ENCODE assay signal across 8 cellular contexts in genomic region chr2:127293386-127293757, GRCh38. TPM values are rescaled to one million over a fixed set of nuclear protein-coding genes. Genes with fewer than 3 reads are reported as not detected.
A peak's percentile ranks its signal among the peaks of the same experiment; 100 is the strongest.
DNase-seq lines count a peak whose midpoint lies in the region; ATAC-seq and TF ChIP-seq lines count a peak whose summit lies in the region.

No MANE protein-coding gene starts in this region.

- H3K27me3 ChIP-seq in PC-9 (ENCODE audit: insufficient read depth, low read depth), result no peaks in the 10 kb centered on the region
- no peaks in the 10 kb centered on the region for H3K27me3 ChIP-seq in effector memory CD4-positive, alpha-beta T cell (replicated peaks; ENCODE audit: control insufficient read depth, insufficient read depth, low read length, poor library complexity, severe bottlenecking)
- H3K27me3 ChIP-seq in muscle layer of colon (ENCODE audit: control insufficient read depth in 1 of 2, insufficient read depth in 2 of 2, low read length in 2 of 2), result no peaks in the 10 kb centered on the region

- H3K4me1 Mint-ChIP-seq in activated CD8-positive, alpha-beta memory T cell treated with anti-CD3 and anti-CD28 coated beads, Interleukin-2, amount 10 ng/mL, durations not matched to agents 7 days and 5 days, result peaks cover 32% of the 10 kb centered on the region

- peak overlapping the region; percentile 100 for H3K4me3 Mint-ChIP-seq in activated CD8-positive, alpha-beta memory T cell treated with anti-CD3 and anti-CD28 coated beads, Interleukin-2, amount 10 ng/mL, durations not matched to agents 7 days and 5 days

- CTCF ChIA-PET in activated CD8-positive, alpha-beta memory T cell treated with anti-CD3 and anti-CD28 coated beads, Interleukin-2, amount 10 ng/mL, durations not matched to agents 7 days and 5 days (lab: Charles Lee), result interaction anchor here (0.7 to 2.1 kb wide), 9 partner anchors 9 to 225 kb away, joined by 3 to 10 read pairs (median 4); no protein-coding TSS in a partner anchor
- CTCF ChIA-PET in PC-9 (lab: Charles Lee), result interaction anchor here (0.5 to 1.2 kb wide), 5 partner anchors 24 to 357 kb away, joined by 3 to 10 read pairs (median 5); no protein-coding TSS in a partner anchor
- CTCF ChIA-PET in GM10248 (lab: Yijun Ruan, JAX), result interaction anchor here (0.7 to 3.3 kb wide), 8 partner anchors 9 to 186 kb away, joined by 3 to 13 read pairs (median 5); no protein-coding TSS in a partner anchor

- H3K4me2 ChIP-seq in PC-9, result peak overlapping the region; percentile 79

- H3K36me3 Mint-ChIP-seq in activated CD8-positive, alpha-beta memory T cell treated with anti-CD3 and anti-CD28 coated beads, Interleukin-2, amount 10 ng/mL, durations not matched to agents 7 days and 5 days, result peaks cover 27% of the 10 kb centered on the region

- peaks cover 16% of the 10 kb centered on the region for H3K4me1 ChIP-seq in PC-9 (replicated peaks; ENCODE audit: insufficient read depth)
- H3K4me1 ChIP-seq in effector memory CD4-positive, alpha-beta T cell (ENCODE audit: control insufficient read depth, insufficient read depth, low read length, poor library complexity, severe bottlenecking), result peaks cover 6% of the 10 kb centered on the region
- H3K4me1 ChIP-seq in muscle layer of colon (ENCODE audit: insufficient read depth, low read length), result no peaks in the 10 kb centered on the region

- H3K27ac ChIP-seq in PC-9 (peak overlapping the region; percentile 68), muscle layer of colon (ENCODE audit: low read depth, low read length) (peak overlapping the region; percentile 94)
- H3K27ac ChIP-seq in effector memory CD4-positive, alpha-beta T cell (ENCODE audit: insufficient read depth, low read length, poor library complexity, severe bottlenecking), result peak overlapping the region; percentile 70

- POLR2A ChIA-PET in PC-9 (lab: Charles Lee; ENCODE audit: unreplicated experiment) (interaction anchor here (0.5 to 1.5 kb wide), 9 partner anchors 76 to 797 kb away, joined by 3 to 23 read pairs (median 4); no protein-coding TSS in a partner anchor), GM10248 (lab: Yijun Ruan, JAX) (interaction anchor here (0.9 to 1.2 kb wide), 2 partner anchors 8 to 14 kb away, joined by 3 to 4 read pairs; no protein-coding TSS in a partner anchor)

- H3F3A ChIP-seq in PC-9 (ENCODE audit: insufficient read depth, low read depth), result peaks cover 11% of the 10 kb centered on the region; the same call in 1 of the 2 replicates

- peak; percentile 43 for DNase-seq in activated CD8-positive, alpha-beta memory T cell treated with anti-CD3 and anti-CD28 coated beads, Interleukin-2, amount 10 ng/mL, durations not matched to agents 7 days and 5 days
- DNase-seq in activated CD8-positive, alpha-beta memory T cell treated with anti-CD3 and anti-CD28 coated beads for 24 hours, result no peak
- no peak for DNase-seq in PC-9
- DNase-seq in effector memory CD4-positive, alpha-beta T cell, result peak in 1 of 3 donors; percentile 2
- DNase-seq in cerebellum (ENCODE audit: low spot score), result no peak
- no peak for DNase-seq in SW 1271 (lab: John Stamatoyannopoulos, UW)
- DNase-seq in GM10248 (ENCODE audit: extremely low spot score), result no peak

- no peaks in the 10 kb centered on the region for H3K9me3 Mint-ChIP-seq in activated CD8-positive, alpha-beta memory T cell treated with anti-CD3 and anti-CD28 coated beads, Interleukin-2, amount 10 ng/mL, durations not matched to agents 7 days and 5 days (ENCODE audit: low read depth)

- intact Hi-C loops in PC-9 (cut with micrococcal nuclease; ENCODE audit: unreplicated experiment), result loop anchor here (5.0 kb wide), 2 partner anchors 76 to 226 kb away; no protein-coding TSS in a partner anchor

- peak overlapping the region; percentile 72 for H3K4me3 ChIP-seq in PC-9
- H3K4me3 ChIP-seq in effector memory CD4-positive, alpha-beta T cell (ENCODE audit: insufficient read depth, low read depth, low read length, poor library complexity, severe bottlenecking), result peak overlapping the region; percentile 98
- peak overlapping the region; percentile 82 to 99 for H3K4me3 ChIP-seq in muscle layer of colon (ENCODE audit: low read depth in 1 of 2, low read length in 2 of 2)

- H3K27ac Mint-ChIP-seq in activated CD8-positive, alpha-beta memory T cell treated with anti-CD3 and anti-CD28 coated beads, Interleukin-2, amount 10 ng/mL, durations not matched to agents 7 days and 5 days, result peak overlapping the region; percentile 97

- TSS peak; percentile 24 for BruUV-seq in PC-9 (replicated peaks; lab: Mats Ljungman, UMichigan)

- peak overlapping the region; percentile 95 for H2AFZ ChIP-seq in PC-9

- H3K36me3 ChIP-seq in PC-9 (ENCODE audit: low read depth) (peaks cover 35% of the 10 kb centered on the region), muscle layer of colon (ENCODE audit: insufficient read depth, low read length) (peaks cover 37% of the 10 kb centered on the region)
- peaks cover 38% of the 10 kb centered on the region for H3K36me3 ChIP-seq in effector memory CD4-positive, alpha-beta T cell (ENCODE audit: control insufficient read depth, insufficient read depth, low read length)

- peaks cover 43% of the 10 kb centered on the region for H3K79me2 ChIP-seq in PC-9 (ENCODE audit: low read depth)

- peak overlapping the region; percentile 59 for H3K9ac ChIP-seq in muscle layer of colon (ENCODE audit: low read length)

- TF ChIP-seq CTCF in PC-9 (conservative IDR thresholded peaks at IDR 0.05) (no peak), GM10248 (IDR thresholded peaks at IDR 0.05; ENCODE audit: control extremely low read depth, extremely low read depth, low read depth, missing control alignments) (no peak)

- no peaks in the 10 kb centered on the region for H3K27me3 Mint-ChIP-seq in activated CD8-positive, alpha-beta memory T cell treated with anti-CD3 and anti-CD28 coated beads, Interleukin-2, amount 10 ng/mL, durations not matched to agents 7 days and 5 days

- no peaks in the 10 kb centered on the region for H3K9me3 ChIP-seq in PC-9 (ENCODE audit: insufficient read depth, low read depth)
- H3K9me3 ChIP-seq in effector memory CD4-positive, alpha-beta T cell (ENCODE audit: control insufficient read depth, low read length), result no peaks in the 10 kb centered on the region
- no peaks in the 10 kb centered on the region for H3K9me3 ChIP-seq in muscle layer of colon (ENCODE audit: low read length)

- peak; percentile 3 for ATAC-seq in activated CD8-positive, alpha-beta memory T cell treated with anti-CD3 and anti-CD28 coated beads, Interleukin-2, amount 10 ng/mL, durations not matched to agents 7 days and 5 days

- H3K9me2 ChIP-seq in PC-9 (ENCODE audit: insufficient read depth), result no peaks in the 10 kb centered on the region

- 0 out of 2 replicates have a peak, but pooled peaks cover 3% of the 10 kb centered on the region for H4K20me1 ChIP-seq in PC-9 (ENCODE audit: insufficient read depth)

RNA-seq across cellular contexts. Expression of gene ERCC3, which starts 0.6 kb away (rescaled TPM):
- 10 to 100 TPM; 60.1 to 66.1 TPM for total RNA-seq in activated CD8-positive, alpha-beta memory T cell treated with anti-CD3 and anti-CD28 coated beads, Interleukin-2, amount 10 ng/mL, durations not matched to agents 7 days and 5 days
- 70.3 and 73.2 TPM in 2 replicates for total RNA-seq in PC-9 (2021)
- 43.7 TPM for total RNA-seq in cerebellum
